Comparison of ENCODE assay signal across 11 cellular contexts in the genomic region with DNA sequence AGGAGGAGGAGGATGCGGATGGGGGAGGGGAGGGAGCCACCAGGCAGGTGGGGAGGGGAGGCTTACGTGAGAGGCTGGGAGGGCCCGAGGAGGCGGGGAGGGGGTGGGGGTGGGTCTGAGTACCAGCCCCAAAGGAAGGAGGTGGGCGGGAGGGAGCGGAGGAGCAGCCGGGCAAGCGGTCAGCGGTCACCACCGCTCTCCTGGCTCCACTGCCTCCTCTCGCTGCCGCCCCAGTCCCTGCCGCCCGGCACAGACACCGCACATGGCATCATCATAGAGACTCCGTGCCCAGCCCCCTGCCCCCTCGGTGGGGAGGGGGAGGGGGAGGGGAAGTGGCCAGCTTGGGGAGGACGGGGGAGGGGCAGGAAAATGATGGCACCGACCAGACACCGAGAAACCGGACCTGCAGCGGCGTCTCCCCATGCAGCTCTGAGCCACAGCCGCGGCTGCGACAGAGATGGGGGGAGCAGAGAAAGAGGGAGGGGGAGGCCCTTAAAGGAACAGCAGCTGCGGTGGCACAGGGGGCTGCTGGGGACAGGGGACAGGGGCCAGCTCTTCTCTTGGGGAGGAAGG. TPM values are rescaled to one million over a fixed set of nuclear protein-coding genes. Genes with fewer than 3 reads are reported as not detected.
A peak's percentile ranks its signal among the peaks of the same experiment; 100 is the strongest.
DNase-seq lines count a peak whose midpoint lies in the region; ATAC-seq and TF ChIP-seq lines count a peak whose summit lies in the region.
"Had no signal": no experiment of that assay in that cellular context is flagged by ENCODE, and none has a peak within 500 bp of the region (broad histone marks: within the 10 kb centered on the region; RNA-seq: fewer than 3 reads in every experiment).

A gene with protein sequence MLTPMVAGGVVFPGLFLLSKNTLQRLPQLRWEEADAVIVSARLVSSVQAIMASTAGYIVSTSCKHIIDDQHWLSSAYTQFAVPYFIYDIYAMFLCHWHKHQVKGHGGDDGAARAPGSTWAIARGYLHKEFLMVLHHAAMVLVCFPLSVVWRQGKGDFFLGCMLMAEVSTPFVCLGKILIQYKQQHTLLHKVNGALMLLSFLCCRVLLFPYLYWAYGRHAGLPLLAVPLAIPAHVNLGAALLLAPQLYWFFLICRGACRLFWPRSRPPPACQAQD (minus strand): TSS at position 431 of the 573 bp plus-strand sequence. CDS start 744 bp downstream, outside the sequence.

- intact Hi-C loops in IMR-90 (cut with micrococcal nuclease) (no loop called here), tibial artery (cut with DNase I; ENCODE audit: low total_unique reads) (no loop called here)

- H2AK9ac ChIP-seq in IMR-90 (replicated peaks; ENCODE audit: low read depth, low read length, poor library complexity): no peak within 1 kb of the TSS

- H3K14ac ChIP-seq in IMR-90 (replicated peaks; ENCODE audit: low read depth, low read length): no peak within 1 kb of the TSS

- H3K36me3 ChIP-seq in BE2C (no peaks in the 10 kb centered on the region), IMR-90 (ENCODE audit: control insufficient read depth, insufficient read depth, low read length) (no peaks in the 10 kb centered on the region), mesodermal cell (ENCODE audit: control insufficient read depth, insufficient read depth, low read length) (no peaks in the 10 kb centered on the region), tibial artery (no peaks in the 10 kb centered on the region)

- TF ChIP-seq RAD21 in IMR-90 (IDR thresholded peaks at IDR 0.05; ENCODE audit: low read length): no peak

- H4K8ac ChIP-seq in IMR-90 (ENCODE audit: low read depth in 2 of 2, low read length in 2 of 2): no peak within 1 kb of the TSS

- BruUV-seq in IMR-90 (replicated peaks; lab: Mats Ljungman, UMichigan): no TSS peak

- TF ChIP-seq CTCF in BE2C (IDR thresholded peaks at IDR 0.05; ENCODE audit: low read depth, low read length): no peak
- TF ChIP-seq CTCF in IMR-90 (conservative IDR thresholded peaks at IDR 0.05; ENCODE audit: low read depth, low read length): no peak
- TF ChIP-seq CTCF in tibial artery (IDR thresholded peaks at IDR 0.05): no peak

- CTCF ChIA-PET in IMR-90 (lab: Yijun Ruan, JAX) (interaction anchor here (0.6 kb wide), 1 partner anchor 274 kb away, joined by 4 read pairs; no protein-coding TSS in a partner anchor), HEK293T (lab: Yijun Ruan, JAX) (interaction anchor here (0.5 to 2.1 kb wide), 9 partner anchors 8 to 923 kb away, joined by 3 to 10 read pairs (median 5); a partner anchor contains a TSS)

- no peaks in the 10 kb centered on the region for H3K79me1 ChIP-seq in IMR-90 (ENCODE audit: low read depth in 1 of 2, low read length in 2 of 2)

- WGBS in IMR-90 (ENCODE audit: extremely low coverage in 2 of 2, insufficient read length in 1 of 2), 2 experiments: 3% methylated on average over 5 of the region's 27 CpGs; no CpG with 5 or more reads in 1 of the 2 experiments
- 1 to 2% methylated on average over 15 to 16 of the region's 27 CpGs for WGBS in mesodermal cell (ENCODE audit: insufficient coverage in 2 of 2), 2 experiments

- no peak within 1 kb of the TSS for H2BK20ac ChIP-seq in IMR-90 (ENCODE audit: low read depth, low read length)

- no peak within 1 kb of the TSS; the same call in 1 of the 2 replicates for H3K4me2 ChIP-seq in IMR-90 (ENCODE audit: low read depth, low read length)

- peaks cover 7% of the 10 kb centered on the region for H3K4me1 ChIP-seq in BE2C
- H3K4me1 ChIP-seq in IMR-90 (ENCODE audit: control insufficient read depth, insufficient read depth, low read length): no peaks in the 10 kb centered on the region
- H3K4me1 ChIP-seq in mesodermal cell (ENCODE audit: control insufficient read depth, insufficient read depth, low read length, poor library complexity, severe bottlenecking): peaks cover 15% of the 10 kb centered on the region
- peaks cover 0 to 17% (median 10%) of the 10 kb centered on the region in 4 donors for H3K4me1 ChIP-seq in tibial artery

- ATAC-seq in IMR-90 (ENCODE audit: low read depth): peak; percentile 30; the same call in 1 of the 2 replicates
- ATAC-seq in GM18498 (IDR thresholded peaks at IDR 0.05; ENCODE audit: unreplicated experiment): no peak

- no peak within 1 kb of the TSS for H3K9ac ChIP-seq in IMR-90 (ENCODE audit: low read depth, low read length)

- no peak within 1 kb of the TSS for H3K23ac ChIP-seq in IMR-90 (ENCODE audit: low read depth, low read length)

- H2BK120ac ChIP-seq in IMR-90 (ENCODE audit: low read depth, low read length): no peak within 1 kb of the TSS

- H3K4ac ChIP-seq in IMR-90 (ENCODE audit: low read depth, low read length): no peak within 1 kb of the TSS

- TF ChIP-seq POLR2A in IMR-90 (IDR thresholded peaks at IDR 0.05; ENCODE audit: low read depth, low read length): no peak

- in situ Hi-C loops in IMR-90 (cut with MboI; ENCODE audit: low sequenced_read_pairs): no loop called here

- H3K4me3 ChIP-seq in BE2C (ENCODE audit: low read depth, low read length) (peak within 1 kb of the TSS; percentile 61), IMR-90 (ENCODE audit: insufficient read depth, low read depth, low read length) (no peak within 1 kb of the TSS), mesodermal cell (ENCODE audit: extremely low read depth, insufficient read depth, low read length, poor library complexity, severe bottlenecking) (peak within 1 kb of the TSS; percentile 21), tibial artery (no peak within 1 kb of the TSS)

- H3K27ac ChIP-seq in IMR-90 (ENCODE audit: insufficient read depth, low read length): no peak within 1 kb of the TSS
- H3K27ac ChIP-seq in angular gyrus (ENCODE audit: low read depth, low read length): peak within 1 kb of the TSS; percentile 67
- no peak within 1 kb of the TSS for H3K27ac ChIP-seq in mesodermal cell (ENCODE audit: low read depth, low read length, severe bottlenecking)
- H3K27ac ChIP-seq in tibial artery: no peak within 1 kb of the TSS

- H4K5ac ChIP-seq in IMR-90 (ENCODE audit: low read depth, low read length): no peak within 1 kb of the TSS

- no peaks in the 10 kb centered on the region for H3K9me1 ChIP-seq in IMR-90 (ENCODE audit: insufficient read depth, low read length)

- peak within 1 kb of the TSS; percentile 32 for H2AFZ ChIP-seq in IMR-90 (replicated peaks; ENCODE audit: low read length, poor library complexity)

- no peak within 1 kb of the TSS for H2AK5ac ChIP-seq in IMR-90 (ENCODE audit: low read depth, low read length)

- peak; percentile 53 for DNase-seq in BE2C
- no peak for DNase-seq in IMR-90
- DNase-seq in stimulated activated CD4-positive, alpha-beta T cell treated with anti-CD3 and anti-CD28 coated beads, Interleukin-4, amount 100 ng/mL, for 24 hours: no peak
- no peak for DNase-seq in HEK293T (ENCODE audit: extremely low spot score)
- no peak for DNase-seq in tibial artery
- DNase-seq: foreskin melanocyte had no signal

- H3K56ac ChIP-seq in IMR-90 (ENCODE audit: extremely low read depth, insufficient read depth, low read length): no peak within 1 kb of the TSS

- H2BK15ac ChIP-seq in IMR-90 (ENCODE audit: low read depth, low read length): no peak within 1 kb of the TSS

- dilution Hi-C loops in IMR-90 (cut with HindIII; ENCODE audit: low sequenced_read_pairs, unreplicated experiment): no loop called here

- no peaks in the 10 kb centered on the region for H3K27me3 ChIP-seq in BE2C
- H3K27me3 ChIP-seq in IMR-90 (ENCODE audit: control insufficient read depth, insufficient read depth, low read length): peaks cover 65% of the 10 kb centered on the region
- H3K27me3 ChIP-seq in tibial artery: peaks cover 0 to 98% of the 10 kb centered on the region in 2 donors

- POLR2A ChIA-PET in IMR-90 (lab: Charles Lee; ENCODE audit: unreplicated experiment) (no interaction called here), HEK293T (lab: Yijun Ruan, JAX) (interaction anchor here (0.7 to 2.9 kb wide), 5 partner anchors 10 to 923 kb away, joined by 3 to 11 read pairs (median 3); a partner anchor contains a TSS)

- H3K9me3 ChIP-seq in BE2C (no peaks in the 10 kb centered on the region), IMR-90 (ENCODE audit: control insufficient read depth, insufficient read depth, low read length) (no peaks in the 10 kb centered on the region), mesodermal cell (ENCODE audit: control insufficient read depth, low read length) (no peaks in the 10 kb centered on the region), tibial artery (no peaks in the 10 kb centered on the region)

- H4K20me1 ChIP-seq in IMR-90 (ENCODE audit: insufficient read depth, low read length): peaks cover 9% of the 10 kb centered on the region; the same call in 1 of the 2 replicates

- no peak within 1 kb of the TSS for H2BK5ac ChIP-seq in IMR-90 (ENCODE audit: low read depth, low read length, poor library complexity, severe bottlenecking)

- H3K18ac ChIP-seq in IMR-90 (ENCODE audit: low read depth, low read length): no peak within 1 kb of the TSS

- no peak within 1 kb of the TSS for H4K91ac ChIP-seq in IMR-90 (ENCODE audit: insufficient read depth, low read depth, low read length)

TF ChIP-seq in IMR-90, 13 proteins besides CTCF, POLR2A, EP300 and RAD21:
- TF ChIP-seq RCOR1 (IDR thresholded peaks at IDR 0.05; ENCODE audit: insufficient replicate concordance, low read length): no peak
- TF ChIP-seq SMC3 (IDR thresholded peaks at IDR 0.05; ENCODE audit: low read depth, low read length): no peak
- TF ChIP-seq MAFK (IDR thresholded peaks at IDR 0.05; ENCODE audit: low read depth, low read length): no peak
- TF ChIP-seq NFE2L2 (IDR thresholded peaks at IDR 0.05; ENCODE audit: low read depth, low read length): no peak
- TF ChIP-seq MXI1 (IDR thresholded peaks at IDR 0.05; ENCODE audit: borderline replicate concordance, low read depth, low read length): no peak
TF ChIP-seq in IMR-90: peak in this region for 0.

TF ChIP-seq in HEK293T, 16 proteins besides CTCF, POLR2A, EP300 and RAD21 (continues in another document):
- no peak for TF ChIP-seq CTBP1 (IDR thresholded peaks at IDR 0.05; ENCODE audit: borderline replicate concordance)
- no peak for TF ChIP-seq LEF1 (IDR thresholded peaks at IDR 0.05; ENCODE audit: borderline replicate concordance)
- TF ChIP-seq SP1 (IDR thresholded peaks at IDR 0.05): no peak
- TF ChIP-seq ELF4 (IDR thresholded peaks at IDR 0.05): no peak
- no peak for TF ChIP-seq FOXM1 (IDR thresholded peaks at IDR 0.05; ENCODE audit: borderline replicate concordance)

RNA-seq across cellular contexts. Expression of the gene that starts here (rescaled TPM):
- 196 TPM for polyA plus RNA-seq in BE2C (2012; ENCODE audit: insufficient read depth, insufficient read length, low read depth)
- total RNA-seq in IMR-90 (2012; rRNA removed): not detected in 2 replicates
- 0.14 and 0.19 TPM in 2 replicates for polyA plus RNA-seq in IMR-90 (2012; rRNA removed)
- 0.15 and 0.20 TPM in 2 replicates for polyA plus RNA-seq in IMR-90 (2012; cell fraction: cytosol; rRNA removed)
- 0.37 and 1.2 TPM in 2 replicates for polyA plus RNA-seq in IMR-90 (2012; cell fraction: nucleus; rRNA removed; ENCODE audit: low replicate concordance)
- 3.1 TPM for polyA plus RNA-seq in mesodermal cell (2013, experiment 1 of 2)
- polyA plus RNA-seq in mesodermal cell (2013, experiment 2 of 2): 2.7 TPM
- total RNA-seq: right cardiac atrium, subcutaneous adipose tissue had no signal
- polyA plus RNA-seq: right cardiac atrium had no signal

Comparison
In these comparisons a context has a peak if more than half of its experiments do, and no peak if none do; other contexts are left out.
1. H3K4me3 ChIP-seq: peak in BE2C (single experiment) and mesodermal cell (single experiment); none in IMR-90 (single experiment) and tibial artery (0 of 2).